In genomic region chr20:38260025-38260377, GRCh38 we compare ENCODE assay signal across 12 cellular contexts. TPM values are rescaled to one million over a fixed set of nuclear protein-coding genes. Genes with fewer than 3 reads are reported as not detected.
A peak's percentile ranks its signal among the peaks of the same experiment; 100 is the strongest.
DNase-seq lines count a peak whose midpoint lies in the region; ATAC-seq, FAIRE-seq and TF ChIP-seq lines count a peak whose summit lies in the region.
"Had no signal": no experiment of that assay in that cellular context is flagged by ENCODE, and none has a peak within 500 bp of the region (broad histone marks: within the 10 kb centered on the region; RNA-seq: fewer than 3 reads in every experiment).

No MANE protein-coding gene starts in this region.

- H3K9me3 Mint-ChIP-seq in HFFc6 = no peaks in the 10 kb centered on the region

- H4K20me1 ChIP-seq in HepG2 (ENCODE audit: insufficient read depth, low read length) = no peaks in the 10 kb centered on the region

- POLR2A ChIA-PET in HepG2 (lab: Yijun Ruan, JAX) = no interaction called here

- FAIRE-seq in HepG2 (lab: Jason Lieb, UNC) = peak; percentile 58
- FAIRE-seq: colon had no signal

- no TSS peak for BruUV-seq in HepG2 (replicated peaks; lab: Mats Ljungman, UMichigan)

- H3K36me3 ChIP-seq in duodenal mucosa (ENCODE audit: control insufficient read depth in 1 of 2, insufficient read depth in 2 of 2, low read length in 2 of 2) (no peaks in the 10 kb centered on the region), HepG2 (replicated peaks in 1 of 2; ENCODE audit: control insufficient read depth in 1 of 2, insufficient read depth in 2 of 2, low read length in 2 of 2) (no peaks in the 10 kb centered on the region), stomach (no peaks in the 10 kb centered on the region), BE2C (no peaks in the 10 kb centered on the region)

- intact Hi-C loops in HepG2 (cut with micrococcal nuclease; ENCODE audit: unreplicated experiment) = no loop called here
- intact Hi-C loops in stomach (cut with DNase I; ENCODE audit: low total_unique reads) = no loop called here

- no peak for TF ChIP-seq RAD21 in HepG2 (CRISPR knock-in tag; IDR thresholded peaks at IDR 0.05)

- in situ Hi-C loops in HepG2 (cut with HindIII; ENCODE audit: extremely low pct_ligation_motif_present, low pct_unique_long_range_greater_than_20kb) = no loop called here

- TF ChIP-seq EP300 in HepG2 (IDR thresholded peaks at IDR 0.05; ENCODE audit: low read depth in 2 of 2, low read length in 2 of 2) = no peak
- TF ChIP-seq EP300 in HepG2 (CRISPR knock-in tag; IDR thresholded peaks at IDR 0.05; ENCODE audit: borderline replicate concordance) = no peak
- no peak for TF ChIP-seq EP300 in stomach (IDR thresholded peaks at IDR 0.05)

- peaks cover 53% of the 10 kb centered on the region for H3K4me1 Mint-ChIP-seq in HFFc6 (ENCODE audit: low read depth)

- ATAC-seq in HepG2 (peak; percentile 61), HG03432 (IDR thresholded peaks at IDR 0.05; ENCODE audit: unreplicated experiment) (no peak)
- ATAC-seq: left colon had no signal

- no peak overlapping the region for H2AFZ ChIP-seq in HepG2 (ENCODE audit: low read length)

- no peaks in the 10 kb centered on the region for H3K79me2 ChIP-seq in HepG2 (ENCODE audit: insufficient read depth, low read length)

- H3K9me3 ChIP-seq in duodenal mucosa (ENCODE audit: control insufficient read depth in 1 of 2, low read length in 2 of 2) (no peaks in the 10 kb centered on the region), HepG2 (ENCODE audit: low read length) (no peaks in the 10 kb centered on the region), stomach (no peaks in the 10 kb centered on the region), BE2C (no peaks in the 10 kb centered on the region)

- DNase-seq in HFFc6 (no peak), HepG2 (ENCODE audit: low spot score) (peak; percentile 31), stomach (no peak), DMS114 treated with DMSO at 0.1 percent for 48 hours (lab: John Stamatoyannopoulos, UW; ENCODE audit: unreplicated experiment) (no peak), DMS 273 treated with DMSO at 0.1 percent for 48 hours (lab: John Stamatoyannopoulos, UW) (no peak), BE2C (no peak)
- DNase-seq: left colon, NCI-H1436, SHP77 had no signal

- WGBS in HepG2 (ENCODE audit: low lambda C conversion rate) = 6% methylated on average over 5 of the region's 5 CpGs
- WGBS in stomach, 5 donors = 9 to 15% (median 15%) methylated on average over 5 of the region's 5 CpGs

- H3K27ac Mint-ChIP-seq in HFFc6 = peak overlapping the region; percentile 80

- no peak for TF ChIP-seq POLR2A in HepG2 (IDR thresholded peaks at IDR 0.05; ENCODE audit: insufficient read depth in 1 of 2, low read depth in 2 of 2, low read length in 2 of 2)
- TF ChIP-seq POLR2A in stomach (IDR thresholded peaks at IDR 0.05) = no peak

- peak overlapping the region; percentile 40 to 51 for H3K4me3 ChIP-seq in duodenal mucosa (ENCODE audit: low read depth in 1 of 2, low read length in 2 of 2)
- H3K4me3 ChIP-seq in HepG2 (replicated peaks in 1 of 3; ENCODE audit: insufficient read depth in 1 of 3, low read depth in 2 of 3, low read length in 3 of 3) = peak overlapping the region; percentile 6 to 53 (median 9); a peak in 2 of 6 replicates
- peak overlapping the region; percentile 40 to 47 (median 41) for H3K4me3 ChIP-seq in stomach
- no peak overlapping the region for H3K4me3 ChIP-seq in BE2C (ENCODE audit: low read depth, low read length)

- H3K4me3 Mint-ChIP-seq in HFFc6 = peak overlapping the region; percentile 76

- no peaks in the 10 kb centered on the region for H3K27me3 Mint-ChIP-seq in HFFc6 (ENCODE audit: insufficient read depth)

- CTCF ChIA-PET in HepG2 (lab: Yijun Ruan, JAX; ENCODE audit: low intra/inter-chr PET ratio, low total read pairs) = no interaction called here

- H3K27ac ChIP-seq in duodenal mucosa (ENCODE audit: low read depth, low read length) (peak overlapping the region; percentile 15), HepG2 (ENCODE audit: extremely low read length, insufficient read depth, low read length) (no peak overlapping the region), stomach (peak overlapping the region; percentile 61 to 89 (median 84))

- peaks cover 19 to 31% of the 10 kb centered on the region in 2 donors for H3K27me3 ChIP-seq in duodenal mucosa (ENCODE audit: control insufficient read depth in 1 of 2, insufficient read depth in 2 of 2, low read length in 2 of 2)
- peaks cover 5 to 19% of the 10 kb centered on the region in 2 experiments; a peak in 4 of 5 replicates for H3K27me3 ChIP-seq in HepG2 (ENCODE audit: control insufficient read depth in 1 of 2, insufficient read depth in 2 of 2, low read length in 2 of 2)
- H3K27me3 ChIP-seq in stomach = peaks cover 0 to 38% (median 24%) of the 10 kb centered on the region in 3 donors
- peaks cover 24% of the 10 kb centered on the region for H3K27me3 ChIP-seq in BE2C

- peak overlapping the region; percentile 7 to 32 for H3K9ac ChIP-seq in duodenal mucosa (ENCODE audit: low read depth in 1 of 2, low read length in 2 of 2)
- no peak overlapping the region for H3K9ac ChIP-seq in HepG2 (ENCODE audit: insufficient read depth, low read depth, low read length)

- H3K4me2 ChIP-seq in HepG2 (ENCODE audit: low read depth, low read length) = peak overlapping the region; percentile 64

- no peaks in the 10 kb centered on the region for H3K36me3 Mint-ChIP-seq in HFFc6 (ENCODE audit: low read depth)

- TF ChIP-seq CTCF in HFFc6 (IDR thresholded peaks at IDR 0.05) (no peak), HepG2 (CRISPR knock-in tag; IDR thresholded peaks at IDR 0.05) (no peak), stomach (IDR thresholded peaks at IDR 0.05) (no peak), BE2C (IDR thresholded peaks at IDR 0.05; ENCODE audit: low read depth, low read length) (no peak)

- H3K4me1 ChIP-seq in duodenal mucosa (ENCODE audit: control insufficient read depth in 1 of 2, insufficient read depth in 2 of 2, low read length in 2 of 2) (no peaks in the 10 kb centered on the region), HepG2 (ENCODE audit: insufficient read depth, low read length) (peaks cover 19% of the 10 kb centered on the region), stomach (peaks cover 9 to 20% (median 15%) of the 10 kb centered on the region in 4 donors), BE2C (no peaks in the 10 kb centered on the region)

RNA-seq across cellular contexts. Expression of gene KIAA1755, which starts 0.5 kb away (rescaled TPM):
- total RNA-seq in HFFc6 (2021; fragmentation: NEBNext Ultra II Directional; extraction: Animal tissue kit (Norgen Biotek cat#: 25700)) = 1 to 10 TPM; 1.2 to 4.4 (median 2.2) TPM
- total RNA-seq in HepG2 (2016; rRNA removed; fragmentation: Illumina TruSeq; extraction: Trizol) = 0.04 and 0.07 TPM in 2 replicates
- not detected in 2 replicates for total RNA-seq in HepG2 (2016; cell fraction: cytosol; rRNA removed; fragmentation: Illumina TruSeq; extraction: Trizol; ENCODE audit: low read depth)
- not detected in 2 replicates for total RNA-seq in HepG2 (2016; cell fraction: insoluble cytoplasmic fraction; rRNA removed; fragmentation: Illumina TruSeq; extraction: Trizol)
- not detected in 2 replicates for total RNA-seq in HepG2 (2016; cell fraction: membrane; rRNA removed; fragmentation: Illumina TruSeq; extraction: Trizol)
- not detected in 2 replicates for total RNA-seq in HepG2 (2016; cell fraction: nucleus; rRNA removed; fragmentation: Illumina TruSeq; extraction: Trizol)
- not detected in 2 replicates for polyA plus RNA-seq in HepG2 (2011; rRNA removed)
- not detected in 2 replicates for polyA plus RNA-seq in HepG2 (2011; cell fraction: cytosol; rRNA removed)
- polyA plus RNA-seq in HepG2 (2011; cell fraction: nucleus; rRNA removed) = not detected in 2 replicates
- polyA plus RNA-seq in HepG2 (2012) = not detected in 2 replicates
- not detected in 2 replicates for polyA plus RNA-seq in HepG2 (2016; cell fraction: cytosol; fragmentation: Illumina TruSeq; extraction: Trizol; ENCODE audit: low read depth)
- polyA plus RNA-seq in HepG2 (2016; cell fraction: insoluble cytoplasmic fraction; fragmentation: Illumina TruSeq; extraction: Trizol; ENCODE audit: low read depth) = not detected in 2 replicates
- polyA plus RNA-seq in HepG2 (2016; cell fraction: membrane; fragmentation: Illumina TruSeq; extraction: Trizol; ENCODE audit: low read depth) = not detected in 2 replicates
- polyA plus RNA-seq in HepG2 (2016; cell fraction: nucleus; fragmentation: Illumina TruSeq; extraction: Trizol; ENCODE audit: insufficient read depth, low read depth) = not detected in 2 replicates
- polyA minus RNA-seq in HepG2 (2011; rRNA and poly(A)+ RNA removed; ENCODE audit: low replicate concordance) = 0.02 TPM in 1 of 2 replicates, not detected in the other
- polyA minus RNA-seq in HepG2 (2011; cell fraction: cytosol; rRNA and poly(A)+ RNA removed) = not detected in 2 replicates
- polyA minus RNA-seq in HepG2 (2011; cell fraction: nucleus; rRNA and poly(A)+ RNA removed) = not detected in 2 replicates
- total RNA-seq in stomach = 1 to 10 TPM in 4 of 5 donors, not detected in 1; 1.2 to 9.4 (median 2.4) TPM
- polyA plus RNA-seq in stomach = 1 to 10 TPM; 2.4 to 3.6 (median 3.3) TPM
- polyA plus RNA-seq in BE2C (2012; ENCODE audit: insufficient read depth, insufficient read length, low read depth) = not detected

RNA-seq across cellular contexts. Expression of gene BPI, which starts 44.0 kb away (rescaled TPM):
- not detected for total RNA-seq in HFFc6 (2021; fragmentation: NEBNext Ultra II Directional; extraction: Animal tissue kit (Norgen Biotek cat#: 25700))
- total RNA-seq in HepG2 (2016; rRNA removed; fragmentation: Illumina TruSeq; extraction: Trizol) = not detected in 2 replicates
- total RNA-seq in HepG2 (2016; cell fraction: cytosol; rRNA removed; fragmentation: Illumina TruSeq; extraction: Trizol; ENCODE audit: low read depth) = not detected in 2 replicates
- not detected in 2 replicates for total RNA-seq in HepG2 (2016; cell fraction: insoluble cytoplasmic fraction; rRNA removed; fragmentation: Illumina TruSeq; extraction: Trizol)
- not detected in 2 replicates for total RNA-seq in HepG2 (2016; cell fraction: membrane; rRNA removed; fragmentation: Illumina TruSeq; extraction: Trizol)
- not detected in 2 replicates for total RNA-seq in HepG2 (2016; cell fraction: nucleus; rRNA removed; fragmentation: Illumina TruSeq; extraction: Trizol)
- polyA plus RNA-seq in HepG2 (2011; rRNA removed) = not detected in 2 replicates
- polyA plus RNA-seq in HepG2 (2011; cell fraction: cytosol; rRNA removed) = not detected in 2 replicates
- not detected in 2 replicates for polyA plus RNA-seq in HepG2 (2011; cell fraction: nucleus; rRNA removed)
- polyA plus RNA-seq in HepG2 (2012) = not detected in 2 replicates
- not detected in 2 replicates for polyA plus RNA-seq in HepG2 (2016; cell fraction: cytosol; fragmentation: Illumina TruSeq; extraction: Trizol; ENCODE audit: low read depth)
- polyA plus RNA-seq in HepG2 (2016; cell fraction: insoluble cytoplasmic fraction; fragmentation: Illumina TruSeq; extraction: Trizol; ENCODE audit: low read depth) = not detected in 2 replicates
- not detected in 2 replicates for polyA plus RNA-seq in HepG2 (2016; cell fraction: membrane; fragmentation: Illumina TruSeq; extraction: Trizol; ENCODE audit: low read depth)
- not detected in 2 replicates for polyA plus RNA-seq in HepG2 (2016; cell fraction: nucleus; fragmentation: Illumina TruSeq; extraction: Trizol; ENCODE audit: insufficient read depth, low read depth)
- not detected in 2 replicates for polyA minus RNA-seq in HepG2 (2011; rRNA and poly(A)+ RNA removed; ENCODE audit: low replicate concordance)
- not detected in 2 replicates for polyA minus RNA-seq in HepG2 (2011; cell fraction: cytosol; rRNA and poly(A)+ RNA removed)
- not detected in 2 replicates for polyA minus RNA-seq in HepG2 (2011; cell fraction: nucleus; rRNA and poly(A)+ RNA removed)
- 1 to 10 TPM in 2 of 5 donors, not detected in 3; 1.3 to 4.8 TPM for total RNA-seq in stomach
- under 1 TPM in 2 of 3 donors, not detected in 1; 0.13 to 0.44 TPM for polyA plus RNA-seq in stomach
- not detected for polyA plus RNA-seq in BE2C (2012; ENCODE audit: insufficient read depth, insufficient read length, low read depth)
- total RNA-seq: left colon had no signal
